ENCODE assay signal across 8 cellular contexts in genomic region chr5:73312146-73312871, GRCh38.
DNase-seq lines count a peak whose midpoint lies in the region; ATAC-seq and TF ChIP-seq lines count a peak whose summit lies in the region.

No MANE protein-coding gene starts in this region.

- intact Hi-C loops in left cardiac atrium (cut with DNase I) = no loop called here
- intact Hi-C loops in Right ventricle myocardium inferior (cut with DNase I) = no loop called here
- intact Hi-C loops in upper lobe of right lung (cut with DNase I) = no loop called here

- H3K27ac ChIP-seq in upper lobe of right lung = no peak overlapping the region

- ATAC-seq in left cardiac atrium = peak; percentile 25 to 69
- no peak for ATAC-seq in Right ventricle myocardium inferior
- ATAC-seq in upper lobe of right lung = peak; percentile 47
- no peak for ATAC-seq in GM18861 (IDR thresholded peaks at IDR 0.05; ENCODE audit: unreplicated experiment)

- H3K27me3 ChIP-seq in upper lobe of right lung = peaks cover 59% of the 10 kb centered on the region

- no peaks in the 10 kb centered on the region for H3K9me3 ChIP-seq in upper lobe of right lung

- no peaks in the 10 kb centered on the region for H3K4me1 ChIP-seq in upper lobe of right lung

- no peak for TF ChIP-seq CTCF in upper lobe of right lung (IDR thresholded peaks at IDR 0.05)

- DNase-seq in left cardiac atrium = peak; percentile 27
- DNase-seq in Right ventricle myocardium inferior (ENCODE audit: missing footprints) = no peak
- peak; percentile 14 for DNase-seq in T1000 (lab: John Stamatoyannopoulos, UW)
- DNase-seq in globus pallidus (ENCODE audit: low spot score) = peak; percentile 8
- DNase-seq in upper lobe of right lung = no peak
- DNase-seq in hippocampal formation (lab: John Stamatoyannopoulos, UW) = no peak
- DNase-seq in putamen (ENCODE audit: low spot score) = no peak

- no peaks in the 10 kb centered on the region for H3K36me3 ChIP-seq in upper lobe of right lung

- H3K4me3 ChIP-seq in upper lobe of right lung = no peak overlapping the region

Comparison
In these comparisons a context has a peak if more than half of its experiments do, and no peak if none do; other contexts are left out.
1. ATAC-seq: peak in left cardiac atrium (2 of 2) and upper lobe of right lung (single experiment); none in Right ventricle myocardium inferior (single experiment) and GM18861 (single experiment).
2. DNase-seq: peak in left cardiac atrium (single experiment), T1000 (single experiment) and globus pallidus (single experiment); none in Right ventricle myocardium inferior (single experiment), upper lobe of right lung (single experiment), hippocampal formation (0 of 2) and putamen (single experiment).